1 cellular context compared by ENCODE assay signal in genomic region chr3:24704496-24704895, GRCh38.
TF ChIP-seq lines count a peak whose summit lies in the region.

No MANE protein-coding gene starts in this region.

TF ChIP-seq in Ishikawa, 13 proteins besides CTCF, POLR2A, EP300 and RAD21 (continued from another document):
- TF ChIP-seq REST (IDR thresholded peaks at IDR 0.05; ENCODE audit: low read depth): no peak
- no peak for TF ChIP-seq USF1 (IDR thresholded peaks at IDR 0.05)
- TF ChIP-seq ZBTB7A (IDR thresholded peaks at IDR 0.05; ENCODE audit: low read depth): no peak
- no peak for TF ChIP-seq EGR1 (IDR thresholded peaks at IDR 0.05)
- no peak for TF ChIP-seq CREB1 (IDR thresholded peaks at IDR 0.05; ENCODE audit: low read depth)
